In the genomic region with DNA sequence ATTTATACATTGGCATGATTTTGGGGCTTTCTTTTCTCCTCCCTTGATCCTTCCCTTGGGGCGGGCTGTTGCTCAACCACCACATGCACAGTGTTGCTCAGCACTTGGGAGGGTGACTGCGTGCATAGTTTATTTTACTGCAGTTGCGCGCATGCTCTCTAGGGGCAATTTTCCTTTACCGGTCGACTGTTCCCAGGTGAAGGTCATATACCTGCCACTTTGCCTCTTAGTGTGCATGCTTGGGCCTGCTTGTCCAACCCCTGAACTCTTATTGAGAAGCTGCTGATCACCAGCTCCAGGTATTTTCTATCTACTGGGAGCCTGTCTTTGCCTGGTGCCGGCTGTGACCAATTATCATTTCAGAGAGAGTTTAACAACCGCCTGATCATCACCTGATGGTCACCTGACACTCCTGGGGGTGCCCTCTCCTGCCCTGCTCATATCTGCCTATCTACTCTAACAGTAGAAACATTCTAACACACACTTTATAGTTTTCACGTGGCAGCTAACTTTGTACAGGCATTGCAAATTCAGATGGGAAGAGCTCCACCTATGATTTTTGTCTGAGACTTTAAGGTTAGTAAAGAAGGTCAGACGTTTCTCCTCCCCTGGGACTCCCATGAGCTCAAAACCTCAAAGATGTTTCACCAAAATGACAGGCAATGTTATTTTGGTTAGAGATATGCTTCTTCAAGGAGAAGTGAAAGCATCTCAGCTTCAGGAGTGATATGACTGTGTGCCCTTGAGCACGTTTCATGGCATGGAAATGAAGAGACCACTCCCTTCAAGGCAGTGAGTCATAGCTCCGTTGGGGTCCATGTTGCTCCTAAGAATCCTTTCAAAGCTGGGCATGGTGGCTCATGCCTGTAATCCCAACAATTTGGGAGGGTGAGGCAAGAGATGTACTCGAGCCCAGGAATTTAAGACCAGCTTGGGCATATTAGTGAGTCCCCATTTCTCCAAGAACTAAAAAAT, we compare ENCODE assay signal across 9 cellular contexts.
DNase-seq lines count a peak whose midpoint lies in the region; ATAC-seq and TF ChIP-seq lines count a peak whose summit lies in the region.
"Had no signal": no experiment of that assay in that cellular context is flagged by ENCODE, and none has a peak within 500 bp of the region (broad histone marks: within the 10 kb centered on the region; RNA-seq: fewer than 3 reads in every experiment).

No MANE protein-coding gene starts in this region.

- peaks cover 2% of the 10 kb centered on the region for H3K4me1 ChIP-seq in mucosa of descending colon (ENCODE audit: low read depth)

- TF ChIP-seq POLR2A in GM18951 (IDR thresholded peaks at IDR 0.05; ENCODE audit: extremely low read depth, insufficient read depth, insufficient read length) (peak; percentile 33), Raji (IDR thresholded peaks at IDR 0.05; ENCODE audit: insufficient read depth, low read depth, low read length) (peak; percentile 36; the same call in 1 of the 2 replicates)

- TF ChIP-seq CTCF in mucosa of descending colon (IDR thresholded peaks at IDR 0.05), result no peak

- H3K9me3 ChIP-seq in mucosa of descending colon, result no peaks in the 10 kb centered on the region

- in situ Hi-C loops in GM18951 (cut with MboI; ENCODE audit: low sequenced_read_pairs, unreplicated experiment), result no loop called here

- intact Hi-C loops in mucosa of descending colon (cut with DNase I, micrococcal nuclease), result no loop called here

- peak; percentile 91 for DNase-seq in CD1c-positive myeloid dendritic cell (ENCODE audit: extremely low spot score)
- peak in 1 of 3 donors; percentile 15 for DNase-seq in mucosa of descending colon
- DNase-seq in pons (ENCODE audit: low spot score), result no peak
- DNase-seq in HPDE6-E6E7 (ENCODE audit: extremely low spot score), result no peak
- no peak for DNase-seq in SHP77 treated with DMSO at 0.1 percent for 48 hours (lab: John Stamatoyannopoulos, UW)

- no peaks in the 10 kb centered on the region for H3K36me3 ChIP-seq in mucosa of descending colon (ENCODE audit: low read depth)
- H3K36me3 ChIP-seq: cardiac muscle cell had no signal

- ATAC-seq in HG03039 (IDR thresholded peaks at IDR 0.05; ENCODE audit: unreplicated experiment) (peak; percentile 76), mucosa of descending colon (peak; percentile 71)

- no peak overlapping the region for H3K4me3 ChIP-seq in mucosa of descending colon
- H3K4me3 ChIP-seq: cardiac muscle cell had no signal
